ENCODE assay signal across 20 cellular contexts in genomic region chr7:116483271-116483942, GRCh38. TPM values are rescaled to one million over a fixed set of nuclear protein-coding genes. Genes with fewer than 3 reads are reported as not detected.
DNase-seq lines count a peak whose midpoint lies in the region; ATAC-seq and TF ChIP-seq lines count a peak whose summit lies in the region.
"Had no signal": no experiment of that assay in that cellular context is flagged by ENCODE, and none has a peak within 500 bp of the region (broad histone marks: within the 10 kb centered on the region; RNA-seq: fewer than 3 reads in every experiment).

No MANE protein-coding gene starts in this region.

- H2AFZ ChIP-seq in ACC112 (ENCODE audit: low read length, unreplicated experiment), result peak overlapping the region; percentile 33
- no peak overlapping the region for H2AFZ ChIP-seq in Karpas-422 (ENCODE audit: low read length)
- peak overlapping the region; percentile 28 for H2AFZ ChIP-seq in osteoblast (ENCODE audit: low read length)

- TF ChIP-seq CTCF in osteoblast (IDR thresholded peaks at IDR 0.05; ENCODE audit: extremely low read depth, low read depth, low read length), result no peak

- H4K20me1 ChIP-seq in Karpas-422 (ENCODE audit: insufficient read depth, low read depth, low read length) (no peaks in the 10 kb centered on the region), osteoblast (ENCODE audit: insufficient read depth, low read length) (no peaks in the 10 kb centered on the region)
- H4K20me1 ChIP-seq: BLaER1 treated with 17β-estradiol and CSF1 and Interleukin-3, amounts not matched to agents 10 nM and 100 nM had no signal

- H3K27ac ChIP-seq in ACC112 (ENCODE audit: low read depth, low read length) (peak overlapping the region; percentile 28; the same call in 1 of the 2 replicates), Karpas-422 (ENCODE audit: low read length) (no peak overlapping the region), osteoblast (ENCODE audit: low read depth, low read length) (no peak overlapping the region)
- H3K27ac ChIP-seq: BLaER1 treated with 17β-estradiol and CSF1 and Interleukin-3, amounts not matched to agents 10 nM and 100 nM; KMS-11 had no signal

- H3K4me3 ChIP-seq in ACC112 (ENCODE audit: low read depth, low read length), result no peak overlapping the region
- H3K4me3 ChIP-seq in Karpas-422 (ENCODE audit: low read length), result no peak overlapping the region
- no peak overlapping the region for H3K4me3 ChIP-seq in osteoblast (ENCODE audit: insufficient read depth, low read length)
- H3K4me3 ChIP-seq: BLaER1 treated with 17β-estradiol and CSF1 and Interleukin-3, amounts not matched to agents 10 nM and 100 nM had no signal

- no peaks in the 10 kb centered on the region for H3K9me2 ChIP-seq in Karpas-422 (replicated peaks; ENCODE audit: insufficient read depth, low read length)

- H3K9ac ChIP-seq in Karpas-422 (ENCODE audit: low read length), result no peak overlapping the region
- H3K9ac ChIP-seq: BLaER1 treated with 17β-estradiol and CSF1 and Interleukin-3, amounts not matched to agents 10 nM and 100 nM; KMS-11 had no signal

- H3K4me1 ChIP-seq in ACC112 (ENCODE audit: control insufficient read depth, insufficient read depth, low read length, unreplicated experiment) (peaks cover 14% of the 10 kb centered on the region), Karpas-422 (ENCODE audit: low read length) (no peaks in the 10 kb centered on the region), osteoblast (ENCODE audit: insufficient read depth, low read length) (peaks cover 9% of the 10 kb centered on the region)
- H3K4me1 ChIP-seq: BLaER1 treated with 17β-estradiol and CSF1 and Interleukin-3, amounts not matched to agents 10 nM and 100 nM had no signal

- H3K27me3 ChIP-seq in ACC112 (ENCODE audit: insufficient read depth, low read length), result no peaks in the 10 kb centered on the region
- no peaks in the 10 kb centered on the region for H3K27me3 ChIP-seq in Karpas-422 (ENCODE audit: low read length)
- no peaks in the 10 kb centered on the region for H3K27me3 ChIP-seq in osteoblast (ENCODE audit: insufficient read depth, low read length)
- H3K27me3 ChIP-seq: BLaER1 treated with 17β-estradiol and CSF1 and Interleukin-3, amounts not matched to agents 10 nM and 100 nM had no signal

- H3K4me2 ChIP-seq in Karpas-422 (ENCODE audit: low read depth, low read length, poor library complexity, severe bottlenecking) (no peak overlapping the region), osteoblast (ENCODE audit: insufficient read depth, low read length) (no peak overlapping the region)
- H3K4me2 ChIP-seq: BLaER1 treated with 17β-estradiol and CSF1 and Interleukin-3, amounts not matched to agents 10 nM and 100 nM; KMS-11 had no signal

- H3K79me2 ChIP-seq in ACC112 (ENCODE audit: control insufficient read depth, insufficient read depth, low read length, unreplicated experiment) (no peaks in the 10 kb centered on the region), Karpas-422 (ENCODE audit: low read length) (no peaks in the 10 kb centered on the region), osteoblast (ENCODE audit: insufficient read depth, low read length) (no peaks in the 10 kb centered on the region)

- H3K9me3 ChIP-seq in Karpas-422 (ENCODE audit: low read length) (no peaks in the 10 kb centered on the region), osteoblast (ENCODE audit: low read depth, low read length) (no peaks in the 10 kb centered on the region)
- H3K9me3 ChIP-seq: BLaER1 treated with 17β-estradiol and CSF1 and Interleukin-3, amounts not matched to agents 10 nM and 100 nM had no signal

- peak; percentile 70 for ATAC-seq in SK-N-SH treated with all-trans-retinoic acid at 6 μM for 48 hours
- ATAC-seq: HepG2 had no signal

- H3K36me3 ChIP-seq in ACC112 (ENCODE audit: insufficient read depth, low read length) (no peaks in the 10 kb centered on the region), Karpas-422 (ENCODE audit: insufficient read depth, low read length) (no peaks in the 10 kb centered on the region), osteoblast (ENCODE audit: insufficient read depth, low read length) (no peaks in the 10 kb centered on the region)
- H3K36me3 ChIP-seq: BLaER1 treated with 17β-estradiol and CSF1 and Interleukin-3, amounts not matched to agents 10 nM and 100 nM had no signal

- DNase-seq in Karpas-422, result peak; percentile 15
- no peak for DNase-seq in osteoblast (ENCODE audit: insufficient read length, low spot score, missing footprints)
- no peak for DNase-seq in T-helper 9 cell
- no peak for DNase-seq in cortex of kidney (lab: John Stamatoyannopoulos, UW)
- no peak for DNase-seq in NCI-H128 (lab: John Stamatoyannopoulos, UW; ENCODE audit: unreplicated experiment)
- DNase-seq in KG1 (lab: John Stamatoyannopoulos, UW), result no peak
- DNase-seq: CD4-positive, CD25-positive, alpha-beta regulatory T cell; CD8-positive, alpha-beta memory T cell; COR-L47; DMS 273 treated with DMSO at 0.1 percent for 48 hours; DMS53; DND-41; GOT3; H9 had no signal

TF ChIP-seq in SK-N-SH treated with all-trans-retinoic acid at 6 μM for 48 hours, 23 proteins besides CTCF, POLR2A, EP300 and RAD21:
- TF ChIP-seq ARNTL (CRISPR knock-in tag; IDR thresholded peaks at IDR 0.05; ENCODE audit: borderline replicate concordance, low read depth) (no peak), CREB5 (CRISPR knock-in tag; IDR thresholded peaks at IDR 0.05; ENCODE audit: low read depth) (no peak), TSHZ2 (CRISPR knock-in tag; IDR thresholded peaks at IDR 0.05) (no peak), ESRRG (CRISPR knock-in tag; IDR thresholded peaks at IDR 0.05) (no peak), ISL1 (CRISPR knock-in tag; IDR thresholded peaks at IDR 0.05) (no peak), PPARA (CRISPR knock-in tag; IDR thresholded peaks at IDR 0.05; ENCODE audit: borderline replicate concordance) (no peak), PATZ1 (CRISPR knock-in tag; IDR thresholded peaks at IDR 0.05; ENCODE audit: borderline replicate concordance) (no peak), RARB (CRISPR knock-in tag; IDR thresholded peaks at IDR 0.05) (no peak), ZNF8 (CRISPR knock-in tag; IDR thresholded peaks at IDR 0.05) (no peak), GLIS3 (CRISPR knock-in tag; IDR thresholded peaks at IDR 0.05) (no peak), ZNF565 (CRISPR knock-in tag; conservative IDR thresholded peaks at IDR 0.05; ENCODE audit: low read depth) (no peak)
TF ChIP-seq in SK-N-SH treated with all-trans-retinoic acid at 6 μM for 48 hours: peak in this region for 0.

RNA-seq across cellular contexts. Expression of gene CAV2, which starts 16.1 kb away (rescaled TPM):
- total RNA-seq in Karpas-422 (2014; rRNA removed; shearing (Covaris generic); ENCODE audit: low replicate concordance), result 1.2 TPM in 1 of 2 replicates, not detected in the other
- 62.8 and 67.3 TPM in 2 replicates for total RNA-seq in osteoblast
- total RNA-seq: B cell; CD4-positive, CD25-positive, alpha-beta regulatory T cell; CD8-positive, alpha-beta memory T cell had no signal

RNA-seq across cellular contexts. Expression of gene CAV1, which starts 41.4 kb away (rescaled TPM):
- not detected in 2 replicates for total RNA-seq in Karpas-422 (2014; rRNA removed; shearing (Covaris generic); ENCODE audit: low replicate concordance)
- 291 and 337 TPM in 2 replicates for total RNA-seq in osteoblast
- total RNA-seq: CD4-positive, CD25-positive, alpha-beta regulatory T cell; HepG2 had no signal

Comparison
In these comparisons a context has a peak if more than half of its experiments do, and no peak if none do; other contexts are left out.
1. RNA of gene CAV2, which starts 16.1 kb away (total RNA-seq): 62.8 to 67.3 TPM in osteoblast; 1.2 TPM in Karpas-422; every median in the first group is over 10 times any median in the second.
2. RNA of gene CAV1, which starts 41.4 kb away (total RNA-seq): 291 to 337 TPM in osteoblast; not detected in Karpas-422; every median in the first group is over 100 times any median in the second.